In the genomic region with DNA sequence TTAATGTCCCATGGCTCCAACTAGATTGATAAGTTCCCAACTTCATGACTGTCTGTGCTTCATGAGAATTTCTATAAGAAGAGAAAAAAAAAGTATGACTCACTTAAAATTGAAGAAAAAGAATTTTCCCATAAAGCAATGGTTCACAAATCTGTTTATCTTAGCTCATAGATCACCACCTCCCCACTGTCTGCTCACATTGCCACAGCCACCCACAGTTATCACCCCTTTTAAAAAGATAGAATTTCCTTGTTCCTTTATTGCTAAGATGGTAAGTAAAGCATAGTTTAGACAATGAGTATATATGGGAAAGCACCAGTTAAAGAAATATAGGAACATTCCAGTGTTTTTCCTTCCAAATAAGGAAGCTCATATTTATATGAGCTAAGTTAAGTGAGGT, we compare ENCODE assay signal across 1 cellular context.
TF ChIP-seq lines count a peak whose summit lies in the region.

No MANE protein-coding gene starts in this region.

TF ChIP-seq in K562, 482 proteins besides CTCF, POLR2A, EP300 and RAD21 (continued from another document):
- no peak for TF ChIP-seq E2F8 (IDR thresholded peaks at IDR 0.05; ENCODE audit: low read depth, partially characterized antibody)
- peak; percentile 9; the same call in 1 of the 2 replicates for TF ChIP-seq TEAD4 (IDR thresholded peaks at IDR 0.05; ENCODE audit: low read length)
- TF ChIP-seq TEAD4 (CRISPR knock-in tag; IDR thresholded peaks at IDR 0.05; ENCODE audit: borderline replicate concordance) = no peak
- peak; percentile 38; the same call in 1 of the 2 replicates for TF ChIP-seq CBFA2T3 (IDR thresholded peaks at IDR 0.05)
- TF ChIP-seq RHOXF2B (CRISPR knock-in tag; conservative IDR thresholded peaks at IDR 0.05) = no peak
- 0 out of 2 replicates have a peak, but pooled peaks have one; percentile 14 for TF ChIP-seq ATF3 (IDR thresholded peaks at IDR 0.05)
- no peak for TF ChIP-seq ATF3 (CRISPR knock-in tag; conservative IDR thresholded peaks at IDR 0.05)
- TF ChIP-seq ZNF133 (CRISPR knock-in tag; IDR thresholded peaks at IDR 0.05) = no peak
